Comparison of ENCODE assay signal across 9 cellular contexts in genomic region chr12:9252256-9252655, GRCh38. TPM values are rescaled to one million over a fixed set of nuclear protein-coding genes. Genes with fewer than 3 reads are reported as not detected.
"Had no signal": no experiment of that assay in that cellular context is flagged by ENCODE, and none has a peak within 500 bp of the region (broad histone marks: within the 10 kb centered on the region; RNA-seq: fewer than 3 reads in every experiment).

No MANE protein-coding gene starts in this region.

- H3K4me3 ChIP-seq: GM12878 had no signal

- DNase-seq: GDM1, GF-D8 had no signal

- ATAC-seq: GM12878 had no signal

- FAIRE-seq: G401.6, GM12878, GM12891, GM12892, GM18507, GM19239 had no signal

RNA-seq across cellular contexts. Expression of gene PZP, which starts 44.1 kb away (rescaled TPM):
- total RNA-seq: G401, GM12878 had no signal
- polyA plus RNA-seq: GM12878 had no signal
